22 cellular contexts compared by ENCODE assay signal in the genomic region with DNA sequence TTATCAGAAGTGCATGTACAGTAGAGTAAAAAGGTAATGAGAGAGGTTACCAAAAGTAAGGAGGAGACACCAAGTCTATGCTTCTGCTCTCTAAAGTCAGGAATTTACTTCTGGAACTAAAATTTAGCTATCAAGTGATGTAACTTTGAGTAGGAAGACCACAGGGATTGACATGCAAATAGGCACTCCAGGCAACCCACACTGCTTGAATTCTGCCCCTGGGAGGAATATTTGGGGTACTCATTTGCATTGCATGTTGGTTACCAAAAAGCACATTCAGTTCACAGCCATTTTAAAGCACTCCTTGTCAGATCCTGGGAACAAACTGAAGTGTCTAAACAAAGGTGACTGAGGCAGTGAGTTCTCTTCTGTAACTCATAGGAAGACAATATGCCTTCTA.
DNase-seq lines count a peak whose midpoint lies in the region; ATAC-seq and TF ChIP-seq lines count a peak whose summit lies in the region.
"Had no signal": no experiment of that assay in that cellular context is flagged by ENCODE, and none has a peak within 500 bp of the region (broad histone marks: within the 10 kb centered on the region; RNA-seq: fewer than 3 reads in every experiment).

No MANE protein-coding gene starts in this region.

- no peaks in the 10 kb centered on the region for H3K36me3 ChIP-seq in HUES64 (ENCODE audit: insufficient read depth, low read length)
- no peaks in the 10 kb centered on the region for H3K36me3 ChIP-seq in esophagus muscularis mucosa
- no peaks in the 10 kb centered on the region for H3K36me3 ChIP-seq in sigmoid colon
- H3K36me3 ChIP-seq: adrenal gland; BLaER1 treated with 17β-estradiol and CSF1 and Interleukin-3, amounts not matched to agents 10 nM and 100 nM; left lung had no signal

- no peak overlapping the region for H3K4me3 ChIP-seq in HUES64 (ENCODE audit: low read length)
- no peak overlapping the region for H3K4me3 ChIP-seq in esophagus muscularis mucosa
- no peak overlapping the region for H3K4me3 ChIP-seq in sigmoid colon
- H3K4me3 ChIP-seq: adrenal gland; BLaER1 treated with 17β-estradiol and CSF1 and Interleukin-3, amounts not matched to agents 10 nM and 100 nM; GM12878; left lung had no signal

- TF ChIP-seq CTCF in esophagus muscularis mucosa (IDR thresholded peaks at IDR 0.05) (no peak), sigmoid colon (IDR thresholded peaks at IDR 0.05) (no peak)

- no peak for DNase-seq in esophagus muscularis mucosa (ENCODE audit: extremely low spot score)
- DNase-seq in medulla oblongata (ENCODE audit: extremely low spot score) = peak; percentile 8
- DNase-seq in sigmoid colon = no peak
- DNase-seq in AG20443 (ENCODE audit: low spot score) = no peak
- DNase-seq in C1 segment of cervical spinal cord (lab: John Stamatoyannopoulos, UW) = no peak
- no peak for DNase-seq in activated CD4-positive, alpha-beta memory T cell treated with anti-CD3 and anti-CD28 coated beads, Interleukin-2, amount 10 ng/mL, durations not matched to agents 7 days and 5 days
- DNase-seq: activated naive CD4-positive, alpha-beta T cell; activated T-cell treated with anti-CD3 and anti-CD28 coated beads, Interleukin-2, amount 50 U/mL, for 48 hours; adrenal gland; cortex of kidney; HCEC 1CT; left lung; NCI-H1092; NCI-H187 treated with DMSO at 0.1 percent for 48 hours; NCI-H69; nephron progenitor cell; posterior cingulate gyrus; T-helper 17 cell had no signal

- H3K9me3 Mint-ChIP-seq in activated CD4-positive, alpha-beta memory T cell treated with anti-CD3 and anti-CD28 coated beads, Interleukin-2, amount 10 ng/mL, durations not matched to agents 7 days and 5 days = peaks cover 5% of the 10 kb centered on the region

- no peak overlapping the region for H3K9ac ChIP-seq in HUES64 (ENCODE audit: low read depth, low read length)
- H3K9ac ChIP-seq: BLaER1 treated with 17β-estradiol and CSF1 and Interleukin-3, amounts not matched to agents 10 nM and 100 nM had no signal

- H3K27me3 Mint-ChIP-seq in activated CD4-positive, alpha-beta memory T cell treated with anti-CD3 and anti-CD28 coated beads, Interleukin-2, amount 10 ng/mL, durations not matched to agents 7 days and 5 days = no peaks in the 10 kb centered on the region
- H3K27me3 Mint-ChIP-seq: T-helper 17 cell had no signal

- TF ChIP-seq POLR2A in esophagus muscularis mucosa (IDR thresholded peaks at IDR 0.05; ENCODE audit: low read depth) (no peak), sigmoid colon (IDR thresholded peaks at IDR 0.05) (no peak)

- H3K27me3 ChIP-seq in HUES64 (ENCODE audit: insufficient read depth, low read length) = no peaks in the 10 kb centered on the region
- H3K27me3 ChIP-seq in esophagus muscularis mucosa = no peaks in the 10 kb centered on the region
- H3K27me3 ChIP-seq in sigmoid colon = no peaks in the 10 kb centered on the region
- H3K27me3 ChIP-seq: adrenal gland; BLaER1 treated with 17β-estradiol and CSF1 and Interleukin-3, amounts not matched to agents 10 nM and 100 nM; left lung had no signal

- H3K4me3 Mint-ChIP-seq in activated CD4-positive, alpha-beta memory T cell treated with anti-CD3 and anti-CD28 coated beads, Interleukin-2, amount 10 ng/mL, durations not matched to agents 7 days and 5 days = no peak overlapping the region
- H3K4me3 Mint-ChIP-seq: nephron progenitor cell, T-helper 17 cell had no signal

- ATAC-seq in HG03378 (IDR thresholded peaks at IDR 0.05; ENCODE audit: unreplicated experiment) = no peak
- ATAC-seq: GM12878, left lung, T-helper 17 cell had no signal

- no peak overlapping the region for H3K27ac Mint-ChIP-seq in activated CD4-positive, alpha-beta memory T cell treated with anti-CD3 and anti-CD28 coated beads, Interleukin-2, amount 10 ng/mL, durations not matched to agents 7 days and 5 days
- H3K27ac Mint-ChIP-seq: nephron progenitor cell, T-helper 17 cell had no signal

- CTCF ChIA-PET in activated CD4-positive, alpha-beta memory T cell treated with anti-CD3 and anti-CD28 coated beads, Interleukin-2, amount 10 ng/mL, durations not matched to agents 7 days and 5 days (lab: Charles Lee) = no interaction called here

- intact Hi-C loops in esophagus muscularis mucosa (cut with DNase I) (no loop called here), sigmoid colon (cut with DNase I) (loop anchor here (5.0 kb wide), 1 partner anchor 54 kb away; no protein-coding TSS in a partner anchor)

- POLR2A ChIA-PET in activated CD4-positive, alpha-beta memory T cell treated with anti-CD3 and anti-CD28 coated beads, Interleukin-2, amount 10 ng/mL, durations not matched to agents 7 days and 5 days (lab: Charles Lee) = no interaction called here

- peaks cover 27% of the 10 kb centered on the region for H3K4me1 ChIP-seq in HUES64 (ENCODE audit: insufficient read depth, low read length)
- peaks cover 8 to 22% (median 19%) of the 10 kb centered on the region in 4 donors for H3K4me1 ChIP-seq in esophagus muscularis mucosa
- peaks cover 0 to 22% (median 19%) of the 10 kb centered on the region in 4 donors for H3K4me1 ChIP-seq in sigmoid colon
- H3K4me1 ChIP-seq: adrenal gland, left lung had no signal

- peaks cover 10% of the 10 kb centered on the region; the same call in 1 of the 2 replicates for H3K9me3 ChIP-seq in HUES64 (ENCODE audit: insufficient read depth, low read depth, low read length)
- peaks cover 0 to 9% (median 3%) of the 10 kb centered on the region in 4 donors for H3K9me3 ChIP-seq in esophagus muscularis mucosa
- no peaks in the 10 kb centered on the region for H3K9me3 ChIP-seq in sigmoid colon
- H3K9me3 ChIP-seq: adrenal gland had no signal

- H3K4me1 Mint-ChIP-seq in activated CD4-positive, alpha-beta memory T cell treated with anti-CD3 and anti-CD28 coated beads, Interleukin-2, amount 10 ng/mL, durations not matched to agents 7 days and 5 days = no peaks in the 10 kb centered on the region
- H3K4me1 Mint-ChIP-seq: T-helper 17 cell had no signal

- no peaks in the 10 kb centered on the region for H3K36me3 Mint-ChIP-seq in activated CD4-positive, alpha-beta memory T cell treated with anti-CD3 and anti-CD28 coated beads, Interleukin-2, amount 10 ng/mL, durations not matched to agents 7 days and 5 days (ENCODE audit: low read depth)

- H3K27ac ChIP-seq in HUES64 (ENCODE audit: low read depth, low read length) (peak overlapping the region; percentile 89), esophagus muscularis mucosa (replicated peaks in 1 of 4) (peak overlapping the region; percentile 15 to 39 (median 32)), sigmoid colon (peak overlapping the region in 3 of 4 donors; percentile 5 to 75 (median 59))
- H3K27ac ChIP-seq: adrenal gland; BLaER1 treated with 17β-estradiol and CSF1 and Interleukin-3, amounts not matched to agents 10 nM and 100 nM; left lung had no signal

- TF ChIP-seq EP300 in esophagus muscularis mucosa (IDR thresholded peaks at IDR 0.05) (no peak), sigmoid colon (IDR thresholded peaks at IDR 0.05) (no peak)

Comparison
In these comparisons a context has a peak if more than half of its experiments do, and no peak if none do; other contexts are left out.
1. H3K27ac ChIP-seq: peak in every context shown above with its lines; median percentile 89 in HUES64; 59 in sigmoid colon; 32 in esophagus muscularis mucosa.